2 cellular contexts compared by ENCODE assay signal in the genomic region with DNA sequence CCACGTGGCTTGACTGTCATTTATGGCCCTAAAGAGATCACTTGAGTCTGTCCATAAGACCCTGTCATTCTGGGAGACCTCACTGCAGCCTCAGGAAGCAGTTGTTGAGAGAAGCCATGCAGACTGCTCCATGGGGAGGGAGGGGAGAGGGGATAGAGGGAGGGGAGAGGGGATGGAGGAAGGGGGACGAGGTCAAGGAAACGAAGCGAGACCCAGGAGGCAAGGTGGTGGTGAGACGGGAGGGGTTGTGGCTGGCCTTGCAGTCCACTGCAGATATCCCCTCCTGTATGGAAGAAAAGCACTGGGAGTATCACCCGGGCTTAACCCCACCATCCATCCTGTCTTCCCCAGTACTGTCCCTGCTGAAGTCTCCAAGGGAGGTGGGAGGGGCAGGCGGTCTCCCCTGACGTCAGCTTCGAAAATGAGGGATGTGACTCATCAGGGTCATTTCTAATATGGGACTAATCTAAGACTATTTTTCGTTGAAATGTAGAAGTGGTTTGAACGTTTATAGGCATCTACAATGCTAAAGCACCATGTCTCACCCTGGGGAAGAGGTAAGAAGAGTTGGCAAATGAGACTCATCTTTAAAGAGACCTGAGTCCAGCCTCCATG.
TF ChIP-seq lines count a peak whose summit lies in the region.

No MANE protein-coding gene starts in this region.

TF ChIP-seq in A549, 52 proteins besides CTCF, POLR2A, EP300 and RAD21:
- TF ChIP-seq ZC3H11A (IDR thresholded peaks at IDR 0.05), result no peak

TF ChIP-seq in H1, 55 proteins besides CTCF, POLR2A, EP300 and RAD21:
- TF ChIP-seq CEBPB (IDR thresholded peaks at IDR 0.05; ENCODE audit: low read depth, low read length) (no peak), MAX (IDR thresholded peaks at IDR 0.05) (no peak), CBX8 (IDR thresholded peaks at IDR 0.05; ENCODE audit: borderline replicate concordance, low read depth, low read length) (no peak), RNF2 (IDR thresholded peaks at IDR 0.05; ENCODE audit: borderline replicate concordance, low read depth, low read length, missing control alignments, poor library complexity, severe bottlenecking) (no peak), POLR2AphosphoS5 (IDR thresholded peaks at IDR 0.05; ENCODE audit: low read depth, low read length) (no peak), POU5F1 (IDR thresholded peaks at IDR 0.05; ENCODE audit: low read depth, low read length) (no peak)
